Comparison of ENCODE assay signal across 17 cellular contexts in genomic region chr10:85967594-85967993, GRCh38.
A peak's percentile ranks its signal among the peaks of the same experiment; 100 is the strongest.
DNase-seq lines count a peak whose midpoint lies in the region; ATAC-seq and TF ChIP-seq lines count a peak whose summit lies in the region.
"Had no signal": no experiment of that assay in that cellular context is flagged by ENCODE, and none has a peak within 500 bp of the region (broad histone marks: within the 10 kb centered on the region; RNA-seq: fewer than 3 reads in every experiment).

No MANE protein-coding gene starts in this region.

- no peak overlapping the region for H3K27ac Mint-ChIP-seq in mesothelial cell of epicardium
- H3K27ac Mint-ChIP-seq: activated CD4-positive, alpha-beta memory T cell treated with anti-CD3 and anti-CD28 coated beads for 36 hours; B cell; dendritic cell treated with granulocyte-macrophage colony-stimulating factor and Interleukin-4, amounts not matched to agents 40 ng/mL and 50 ng/mL, for 4 days had no signal

- no peaks in the 10 kb centered on the region for H3K4me1 Mint-ChIP-seq in mesothelial cell of epicardium
- H3K4me1 Mint-ChIP-seq: B cell had no signal

- DNase-seq in epithelial cell of prostate (ENCODE audit: low read depth, low spot score) (peak; percentile 39), mesothelial cell of epicardium (ENCODE audit: low spot score in 2 of 2, unreplicated experiment in 2 of 2) (no peak), left cardiac atrium (no peak)
- no peak for DNase-seq in central memory CD4-positive, alpha-beta T cell
- DNase-seq: activated CD4-positive, alpha-beta memory T cell treated with anti-CD3 and anti-CD28 coated beads for 36 hours; activated gamma-delta T cell; NCI-H1436; NCI-H510A treated with DMSO at 0.1 percent for 48 hours; ovary; upper lobe of right lung had no signal

- ATAC-seq in GM18499 (IDR thresholded peaks at IDR 0.05; ENCODE audit: insufficient read depth, unreplicated experiment): peak; percentile 87
- peak; percentile 98 for ATAC-seq in GM18868 (IDR thresholded peaks at IDR 0.05; ENCODE audit: unreplicated experiment)
- ATAC-seq in HG03457 (IDR thresholded peaks at IDR 0.05; ENCODE audit: unreplicated experiment): peak; percentile 61
- no peak for ATAC-seq in left cardiac atrium
- ATAC-seq: left lobe of liver, SK-N-SH treated with all-trans-retinoic acid at 6 μM for 48 hours, upper lobe of right lung had no signal

- peaks cover 49% of the 10 kb centered on the region for H3K9me3 Mint-ChIP-seq in mesothelial cell of epicardium

- intact Hi-C loops in left cardiac atrium (cut with DNase I): no loop called here

- TF ChIP-seq CTCF in mesothelial cell of epicardium (IDR thresholded peaks at IDR 0.05; ENCODE audit: unreplicated experiment): no peak

- H3K27ac ChIP-seq in epithelial cell of prostate: no peak overlapping the region
- H3K27ac ChIP-seq: ovary, upper lobe of right lung had no signal

- H3K4me3 Mint-ChIP-seq in mesothelial cell of epicardium: no peak overlapping the region
- H3K4me3 Mint-ChIP-seq: activated CD4-positive, alpha-beta memory T cell treated with anti-CD3 and anti-CD28 coated beads for 36 hours; B cell; dendritic cell treated with granulocyte-macrophage colony-stimulating factor and Interleukin-4, amounts not matched to agents 40 ng/mL and 50 ng/mL, for 4 days had no signal

- H3K27me3 Mint-ChIP-seq in mesothelial cell of epicardium (ENCODE audit: low read depth): peaks cover 9% of the 10 kb centered on the region
- H3K27me3 Mint-ChIP-seq: dendritic cell treated with granulocyte-macrophage colony-stimulating factor and Interleukin-4, amounts not matched to agents 40 ng/mL and 50 ng/mL, for 4 days had no signal

- no peaks in the 10 kb centered on the region for H3K36me3 Mint-ChIP-seq in mesothelial cell of epicardium

Comparison
In these comparisons a context has a peak if more than half of its experiments do, and no peak if none do; other contexts are left out.
1. ATAC-seq: peak in GM18499 (single experiment), GM18868 (single experiment) and HG03457 (single experiment); none in left cardiac atrium (0 of 2).